12 cellular contexts compared by ENCODE assay signal in the genomic region with DNA sequence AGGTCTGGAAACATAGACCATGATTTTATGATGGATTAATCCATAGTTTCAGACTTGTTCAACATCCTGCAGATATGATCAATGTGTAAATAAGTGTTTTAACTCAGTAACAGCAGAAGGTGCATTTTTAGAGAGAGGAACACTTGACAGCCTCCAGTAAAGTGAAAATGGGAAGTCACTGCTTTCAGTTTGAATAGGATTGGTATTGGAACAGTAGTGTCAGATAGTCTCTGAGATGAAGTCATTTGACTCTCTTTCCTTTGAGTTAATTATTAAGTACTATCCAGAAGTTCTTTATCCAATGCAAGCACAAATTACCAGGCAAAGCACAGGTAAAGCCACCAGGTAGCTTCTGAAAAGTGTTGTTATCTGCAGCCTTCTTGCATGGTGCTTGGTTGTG. TPM values are rescaled to one million over a fixed set of nuclear protein-coding genes. Genes with fewer than 3 reads are reported as not detected.
DNase-seq lines count a peak whose midpoint lies in the region; ATAC-seq and TF ChIP-seq lines count a peak whose summit lies in the region.
"Had no signal": no experiment of that assay in that cellular context is flagged by ENCODE, and none has a peak within 500 bp of the region (broad histone marks: within the 10 kb centered on the region; RNA-seq: fewer than 3 reads in every experiment).

No MANE protein-coding gene starts in this region.

- peaks cover 0 to 3% (median 0%) of the 10 kb centered on the region in 4 donors for H3K4me1 ChIP-seq in upper lobe of left lung

- H3K9me3 ChIP-seq in upper lobe of left lung = no peaks in the 10 kb centered on the region
- H3K9me3 ChIP-seq: transverse colon had no signal

- no peaks in the 10 kb centered on the region for H3K27me3 ChIP-seq in upper lobe of left lung
- H3K27me3 ChIP-seq in H7 (ENCODE audit: control insufficient read depth, insufficient read depth, low read length) = no peaks in the 10 kb centered on the region
- H3K27me3 ChIP-seq: transverse colon had no signal

- ATAC-seq in GM21717 (IDR thresholded peaks at IDR 0.05; ENCODE audit: unreplicated experiment) (peak; percentile 95), HG03139 (IDR thresholded peaks at IDR 0.05; ENCODE audit: unreplicated experiment) (peak; percentile 95), upper lobe of left lung (ENCODE audit: low FRiP score in 2 of 2) (no peak)
- ATAC-seq: activated T-cell treated with anti-CD3 and anti-CD28 coated beads, Interleukin-2, amount 50 U/mL, for 4 hours; right cardiac atrium had no signal

- DNase-seq in DMS53 (lab: John Stamatoyannopoulos, UW) (peak; percentile 39), DMS53 treated with DMSO at 0.1 percent for 48 hours (lab: John Stamatoyannopoulos, UW; ENCODE audit: unreplicated experiment) (no peak), pons (ENCODE audit: low spot score) (peak; percentile 43), upper lobe of left lung (no peak), H7 (no peak), HEK293T (ENCODE audit: extremely low spot score) (no peak)
- DNase-seq: activated T-cell treated with anti-CD3 and anti-CD28 coated beads, Interleukin-2, amount 50 U/mL, for 4 hours; right cardiac atrium; transverse colon had no signal

- H3K4me3 ChIP-seq in upper lobe of left lung = no peak overlapping the region
- H3K4me3 ChIP-seq in H7 (ENCODE audit: insufficient read depth, low read depth, low read length) = no peak overlapping the region
- H3K4me3 ChIP-seq: transverse colon had no signal

- no peak for TF ChIP-seq POLR2A in upper lobe of left lung (IDR thresholded peaks at IDR 0.05)

- POLR2A ChIA-PET in HEK293T (lab: Yijun Ruan, JAX) = no interaction called here

- no peak overlapping the region for H3K27ac ChIP-seq in upper lobe of left lung
- H3K27ac ChIP-seq: epithelial cell of prostate, transverse colon had no signal

- no peak for TF ChIP-seq EP300 in upper lobe of left lung (IDR thresholded peaks at IDR 0.05)

- no peak for TF ChIP-seq CTCF in upper lobe of left lung (IDR thresholded peaks at IDR 0.05)

- H3K36me3 ChIP-seq in upper lobe of left lung (no peaks in the 10 kb centered on the region), H7 (replicated peaks; ENCODE audit: control insufficient read depth, insufficient read depth, low read length) (no peaks in the 10 kb centered on the region)
- H3K36me3 ChIP-seq: transverse colon had no signal

- CTCF ChIA-PET in HEK293T (lab: Yijun Ruan, JAX) = no interaction called here

TF ChIP-seq in HEK293T, 16 proteins besides CTCF, POLR2A, EP300 and RAD21:
- TF ChIP-seq PKNOX1 (IDR thresholded peaks at IDR 0.05) (no peak), LEF1 (IDR thresholded peaks at IDR 0.05; ENCODE audit: borderline replicate concordance) (no peak), SUZ12 (IDR thresholded peaks at IDR 0.05) (no peak), ARNT (IDR thresholded peaks at IDR 0.05) (no peak), NFRKB (IDR thresholded peaks at IDR 0.05) (no peak), FOXA1 (IDR thresholded peaks at IDR 0.05) (no peak)

RNA-seq across cellular contexts. Expression of gene NAV3, which starts 14.5 kb away (rescaled TPM):
- 10 to 100 TPM in 2 of 6 donors, 1 to 10 TPM in 4; 3.5 to 24.1 (median 8.6) TPM for total RNA-seq in upper lobe of left lung
- 0.14 and 4.2 TPM in 2 replicates for total RNA-seq in H7 (2014; rRNA removed; shearing (Covaris generic))

Comparison
In these comparisons a context has a peak if more than half of its experiments do, and no peak if none do; other contexts are left out.
1. DNase-seq: peak in DMS53 (single experiment) and pons (single experiment); none in DMS53 treated with DMSO at 0.1 percent for 48 hours (single experiment), upper lobe of left lung (0 of 2), H7 (single experiment) and HEK293T (single experiment).
2. ATAC-seq: peak in GM21717 (single experiment) and HG03139 (single experiment); none in upper lobe of left lung (0 of 2).